ENCODE assay signal across 14 cellular contexts in genomic region chr2:197909377-197909776, GRCh38.
DNase-seq lines count a peak whose midpoint lies in the region; ATAC-seq and TF ChIP-seq lines count a peak whose summit lies in the region.
"Had no signal": no experiment of that assay in that cellular context is flagged by ENCODE, and none has a peak within 500 bp of the region (broad histone marks: within the 10 kb centered on the region; RNA-seq: fewer than 3 reads in every experiment).

No MANE protein-coding gene starts in this region.

- H3K9me3 Mint-ChIP-seq in activated T-cell treated with anti-CD3 and anti-CD28 coated beads, Interleukin-2, amount 50 U/mL, for 4 hours, result peaks cover 4% of the 10 kb centered on the region

- no peaks in the 10 kb centered on the region for H3K27me3 ChIP-seq in ACC112 (ENCODE audit: insufficient read depth, low read length)
- no peaks in the 10 kb centered on the region for H3K27me3 ChIP-seq in hepatocyte
- H3K27me3 ChIP-seq: sigmoid colon had no signal

- DNase-seq in H4 (ENCODE audit: low spot score) (peak; percentile 60), amniotic stem cell (lab: John Stamatoyannopoulos, UW) (peak; percentile 37), hepatocyte (ENCODE audit: low spot score) (no peak), NCI-H1417 (lab: John Stamatoyannopoulos, UW) (no peak)
- no peak for DNase-seq in activated T-cell treated with anti-CD3 and anti-CD28 coated beads, Interleukin-2, amount 50 U/mL, for 4 hours
- DNase-seq: C1 segment of cervical spinal cord, left cardiac atrium, NCI-H524, sigmoid colon, SW 1271 had no signal

- peaks cover 13% of the 10 kb centered on the region for H3K36me3 Mint-ChIP-seq in activated T-cell treated with anti-CD3 and anti-CD28 coated beads, Interleukin-2, amount 50 U/mL, for 4 hours (ENCODE audit: insufficient read depth)
- H3K36me3 Mint-ChIP-seq: IgD-negative memory B cell had no signal

- no peaks in the 10 kb centered on the region for H3K36me3 ChIP-seq in ACC112 (ENCODE audit: insufficient read depth, low read length)
- H3K36me3 ChIP-seq in hepatocyte (replicated peaks; ENCODE audit: insufficient read depth, low read depth), result no peaks in the 10 kb centered on the region
- H3K36me3 ChIP-seq: sigmoid colon had no signal

- H3K4me3 Mint-ChIP-seq in activated T-cell treated with anti-CD3 and anti-CD28 coated beads, Interleukin-2, amount 50 U/mL, for 4 hours, result no peak overlapping the region
- H3K4me3 Mint-ChIP-seq: IgD-negative memory B cell had no signal

- 66% methylated on average over 4 of the region's 4 CpGs for WGBS in hepatocyte (ENCODE audit: low lambda C conversion rate, missing lambda C conversion rate)

- H2AFZ ChIP-seq in ACC112 (ENCODE audit: low read length, unreplicated experiment), result peak overlapping the region; percentile 14
- no peak overlapping the region for H2AFZ ChIP-seq in hepatocyte

- H3K4me1 ChIP-seq in ACC112 (ENCODE audit: control insufficient read depth, insufficient read depth, low read length, unreplicated experiment) (peaks cover 13% of the 10 kb centered on the region), hepatocyte (ENCODE audit: insufficient read depth) (no peaks in the 10 kb centered on the region)

- TF ChIP-seq CTCF in hepatocyte (IDR thresholded peaks at IDR 0.05; ENCODE audit: poor library complexity), result no peak

- no peaks in the 10 kb centered on the region for H3K27me3 Mint-ChIP-seq in activated T-cell treated with anti-CD3 and anti-CD28 coated beads, Interleukin-2, amount 50 U/mL, for 4 hours (ENCODE audit: low read depth)

- H3K79me2 ChIP-seq in ACC112 (ENCODE audit: control insufficient read depth, insufficient read depth, low read length, unreplicated experiment) (no peaks in the 10 kb centered on the region), hepatocyte (no peaks in the 10 kb centered on the region)

- no peaks in the 10 kb centered on the region for H4K20me1 ChIP-seq in hepatocyte (ENCODE audit: insufficient read depth, poor library complexity, severe bottlenecking)

- H3K9me3 ChIP-seq in hepatocyte (ENCODE audit: low read depth), result no peaks in the 10 kb centered on the region
- H3K9me3 ChIP-seq: sigmoid colon had no signal

- H3K4me1 Mint-ChIP-seq in activated T-cell treated with anti-CD3 and anti-CD28 coated beads, Interleukin-2, amount 50 U/mL, for 4 hours (ENCODE audit: low read depth), result peaks cover 42% of the 10 kb centered on the region
- H3K4me1 Mint-ChIP-seq: IgD-negative memory B cell had no signal

- 0 out of 2 replicates have a peak overlapping the region, but pooled peaks have one; percentile 15 for H3K27ac ChIP-seq in ACC112 (ENCODE audit: low read depth, low read length)
- H3K27ac ChIP-seq in hepatocyte, result peak overlapping the region; percentile 22

- H3K4me3 ChIP-seq in ACC112 (ENCODE audit: low read depth, low read length) (no peak overlapping the region), hepatocyte (no peak overlapping the region)
- H3K4me3 ChIP-seq: sigmoid colon had no signal

- ATAC-seq in HG02642 (IDR thresholded peaks at IDR 0.05; ENCODE audit: poor library complexity, unreplicated experiment) (no peak), HG02981 (IDR thresholded peaks at IDR 0.05; ENCODE audit: unreplicated experiment) (no peak)
- no peak for ATAC-seq in activated T-cell treated with anti-CD3 and anti-CD28 coated beads, Interleukin-2, amount 50 U/mL, for 4 hours

- no peaks in the 10 kb centered on the region for H3K9me2 ChIP-seq in hepatocyte (replicated peaks; ENCODE audit: insufficient read depth)

- no peak overlapping the region for H3K4me2 ChIP-seq in hepatocyte

Comparison
In these comparisons a context has a peak if more than half of its experiments do, and no peak if none do; other contexts are left out.
1. DNase-seq: peak in H4 (single experiment) and amniotic stem cell (single experiment); none in hepatocyte (single experiment), NCI-H1417 (0 of 3) and activated T-cell treated with anti-CD3 and anti-CD28 coated beads, Interleukin-2, amount 50 U/mL, for 4 hours (single experiment).